3 cellular contexts compared by ENCODE assay signal in the genomic region with DNA sequence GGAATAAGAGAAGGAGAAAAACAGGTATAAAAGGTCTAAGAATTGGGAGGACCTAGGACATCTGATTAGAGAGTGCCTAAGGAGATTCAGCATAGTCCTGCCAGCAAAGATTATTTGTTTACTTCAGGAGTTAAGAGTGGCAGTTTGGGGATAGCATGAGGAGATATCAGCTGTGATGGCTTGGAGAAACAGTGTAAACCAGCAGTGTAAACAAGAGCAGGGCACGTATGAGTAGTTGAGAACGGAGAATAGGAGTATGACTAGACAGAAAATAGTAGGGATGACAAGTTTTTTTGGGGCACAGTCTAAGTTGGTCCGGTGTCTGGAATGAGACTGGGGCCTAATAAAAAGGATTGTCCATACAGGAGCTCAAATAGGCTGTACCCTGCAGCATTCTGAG. TPM values are rescaled to one million over a fixed set of nuclear protein-coding genes. Genes with fewer than 3 reads are reported as not detected.
"Had no signal": no experiment of that assay in that cellular context is flagged by ENCODE, and none has a peak within 500 bp of the region (broad histone marks: within the 10 kb centered on the region; RNA-seq: fewer than 3 reads in every experiment).

No MANE protein-coding gene starts in this region.

RNA-seq across cellular contexts. Expression of gene NPAS1, which starts 30.9 kb away (rescaled TPM):
- total RNA-seq: Right ventricle myocardium inferior, RPMI7951, SJCRH30 had no signal
